Comparison of ENCODE assay signal across 15 cellular contexts in the genomic region with DNA sequence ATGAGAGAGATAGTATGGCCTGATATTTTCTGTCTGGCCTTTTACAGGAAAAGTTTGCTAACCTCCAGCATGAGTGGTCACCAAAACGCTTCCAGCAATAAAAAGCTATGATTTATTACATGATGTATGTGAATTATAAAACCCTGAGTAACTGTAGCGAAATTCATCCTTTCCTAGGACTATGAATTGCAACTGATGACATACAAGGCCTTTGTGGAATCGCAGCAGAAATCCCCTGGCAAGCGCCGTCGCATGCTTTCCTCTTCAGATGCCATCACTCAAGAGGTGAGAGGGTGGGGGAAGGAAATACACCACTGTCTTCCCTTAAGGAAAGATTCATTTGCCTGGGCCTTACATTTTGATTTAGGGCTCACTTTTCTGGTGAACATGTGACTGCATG.
"Had no signal": no experiment of that assay in that cellular context is flagged by ENCODE, and none has a peak within 500 bp of the region (broad histone marks: within the 10 kb centered on the region; RNA-seq: fewer than 3 reads in every experiment).

No MANE protein-coding gene starts in this region.

- H3K27ac Mint-ChIP-seq: nephron had no signal

- H3K4me1 Mint-ChIP-seq: nephron had no signal

- H3K4me3 Mint-ChIP-seq: activated CD4-positive, alpha-beta T cell treated with anti-CD3 and anti-CD28 coated beads, Interleukin-2, amount 10 ng/mL, durations not matched to agents 24 days and 14 days; activated CD8-positive, alpha-beta T cell treated with anti-CD3 and anti-CD28 coated beads for 36 hours; nephron had no signal

- ATAC-seq: activated CD8-positive, alpha-beta T cell treated with anti-CD3 and anti-CD28 coated beads for 36 hours; esophagus mucosa had no signal

- H3K9me3 Mint-ChIP-seq: activated CD4-positive, alpha-beta T cell treated with anti-CD3 and anti-CD28 coated beads, Interleukin-2, amount 10 ng/mL, durations not matched to agents 24 days and 14 days; activated CD8-positive, alpha-beta T cell treated with anti-CD3 and anti-CD28 coated beads for 36 hours; nephron had no signal

- H3K27me3 Mint-ChIP-seq: activated CD4-positive, alpha-beta T cell treated with anti-CD3 and anti-CD28 coated beads, Interleukin-2, amount 10 ng/mL, durations not matched to agents 24 days and 14 days; activated CD8-positive, alpha-beta T cell treated with anti-CD3 and anti-CD28 coated beads for 36 hours had no signal

- DNase-seq: activated CD4-positive, alpha-beta T cell treated with anti-CD3 and anti-CD28 coated beads, Interleukin-2, amount 10 ng/mL, durations not matched to agents 24 days and 14 days; activated CD4-positive, CD25-positive, alpha-beta regulatory T cell; activated CD8-positive, alpha-beta T cell treated with anti-CD3 and anti-CD28 coated beads for 36 hours; activated gamma-delta T cell treated with Interleukin-2 at 50 U/mL for 16 hours; activated T-cell treated with anti-CD3 and anti-CD28 coated beads, Interleukin-2, amount 50 U/mL, for 1 hour; cortex of kidney; mesendoderm; nucleus accumbens; stimulated activated CD8-positive, alpha-beta memory T cell treated with anti-CD3 and anti-CD28 coated beads, Interleukin-4, amount 100 ng/mL, for 48 hours; stimulated activated naive CD4-positive, alpha-beta T cell treated with Interleukin-2 at 50 U/mL for 16 hours; T-helper 1 cell; T1000; tibial artery had no signal
